Comparison of ENCODE assay signal across 8 cellular contexts in the genomic region with DNA sequence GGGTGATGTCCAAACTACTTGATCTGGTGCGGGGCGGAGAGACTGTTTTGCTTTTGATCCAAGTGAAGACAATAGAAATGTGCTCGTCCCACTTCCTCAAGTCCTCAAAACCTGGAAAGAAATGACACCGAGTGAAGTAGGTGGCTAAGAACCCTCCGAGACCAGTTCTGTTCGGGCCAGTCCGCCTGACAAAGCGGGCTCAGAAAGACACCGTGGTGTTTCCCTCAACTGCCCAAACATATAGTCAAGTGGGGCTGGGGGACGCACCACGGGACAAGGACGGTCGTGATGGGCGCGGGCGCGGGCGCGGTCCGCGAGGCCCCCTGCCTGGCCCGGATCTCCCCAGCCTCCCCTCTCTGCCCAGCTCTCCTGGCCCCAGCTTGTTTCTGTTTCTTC. TPM values are rescaled to one million over a fixed set of nuclear protein-coding genes. Genes with fewer than 3 reads are reported as not detected.
DNase-seq lines count a peak whose midpoint lies in the region; ATAC-seq and TF ChIP-seq lines count a peak whose summit lies in the region.

No MANE protein-coding gene starts in this region.

- peak overlapping the region; percentile 51; the same call in 1 of the 2 replicates for H3K14ac ChIP-seq in H9 (ENCODE audit: insufficient read depth, low read length)

- no peak overlapping the region for H3K18ac ChIP-seq in H9 (ENCODE audit: insufficient read length, low read depth, low read length)

- peaks cover 5 to 47% (median 32%) of the 10 kb centered on the region in 3 experiments; a peak in 4 of 7 replicates for H3K36me3 Mint-ChIP-seq in H9 (ENCODE audit: insufficient read depth in 1 of 3, low read depth in 3 of 3)
- peaks cover 12 to 13% of the 10 kb centered on the region in 2 donors for H3K36me3 Mint-ChIP-seq in activated T-cell treated with anti-CD3 and anti-CD28 coated beads, Interleukin-2, amount 50 U/mL, for 72 hours (ENCODE audit: insufficient read depth in 2 of 2)

- H3K9me3 Mint-ChIP-seq in H9: no peaks in the 10 kb centered on the region; a peak in 1 of 5 replicates
- no peaks in the 10 kb centered on the region for H3K9me3 Mint-ChIP-seq in activated T-cell treated with anti-CD3 and anti-CD28 coated beads, Interleukin-2, amount 50 U/mL, for 72 hours

- no peak for TF ChIP-seq EP300 in gastroesophageal sphincter (IDR thresholded peaks at IDR 0.05)

- H3K4me3 ChIP-seq in BLaER1 treated with 17β-estradiol and CSF1 and Interleukin-3, amounts not matched to agents 10 nM and 100 nM: peak overlapping the region; percentile 68 to 80 (median 72); a peak in 19 of 20 replicates
- H3K4me3 ChIP-seq in gastroesophageal sphincter: peak overlapping the region; percentile 76 to 78
- peak overlapping the region; percentile 77 to 88 (median 85) for H3K4me3 ChIP-seq in gastrocnemius medialis

- TF ChIP-seq POLR2A in gastroesophageal sphincter (IDR thresholded peaks at IDR 0.05) (peak in 1 of 2 donors; percentile 20), gastrocnemius medialis (IDR thresholded peaks at IDR 0.05) (no peak)

- peak overlapping the region; percentile 79 to 93 (median 88); a peak in 15 of 22 replicates for H3K9ac ChIP-seq in BLaER1 treated with 17β-estradiol and CSF1 and Interleukin-3, amounts not matched to agents 10 nM and 100 nM
- peak overlapping the region; percentile 73 for H3K9ac ChIP-seq in H9 (ENCODE audit: extremely low read depth, insufficient read length, low read length)

- H2BK20ac ChIP-seq in H9 (ENCODE audit: low read depth, low read length, poor library complexity, severe bottlenecking): no peak overlapping the region

- H3K27ac ChIP-seq in BLaER1 treated with 17β-estradiol and CSF1 and Interleukin-3, amounts not matched to agents 10 nM and 100 nM: no peak overlapping the region; a peak in 1 of 22 replicates
- H3K27ac ChIP-seq in H9 (ENCODE audit: insufficient read length, low read depth, low read length): no peak overlapping the region
- peak overlapping the region in 3 of 4 donors; percentile 96 for H3K27ac ChIP-seq in gastroesophageal sphincter
- H3K27ac ChIP-seq in gastrocnemius medialis: peak overlapping the region; percentile 1 to 95 (median 92)

- H3K79me2 ChIP-seq in H9 (ENCODE audit: insufficient read depth, low read length): peaks cover 11% of the 10 kb centered on the region; the same call in 1 of the 2 replicates

- H3K36me3 ChIP-seq in BLaER1 treated with 17β-estradiol and CSF1 and Interleukin-3, amounts not matched to agents 10 nM and 100 nM: no peaks in the 10 kb centered on the region
- H3K36me3 ChIP-seq in gastroesophageal sphincter: no peaks in the 10 kb centered on the region
- H3K36me3 ChIP-seq in gastrocnemius medialis: no peaks in the 10 kb centered on the region

- no peaks in the 10 kb centered on the region for H3K9me3 ChIP-seq in BLaER1 treated with 17β-estradiol and CSF1 and Interleukin-3, amounts not matched to agents 10 nM and 100 nM (replicated peaks in 1 of 11)
- no peaks in the 10 kb centered on the region for H3K9me3 ChIP-seq in H9 (ENCODE audit: control insufficient read depth, low read depth, low read length)
- H3K9me3 ChIP-seq in gastroesophageal sphincter: no peaks in the 10 kb centered on the region
- no peaks in the 10 kb centered on the region for H3K9me3 ChIP-seq in gastrocnemius medialis

- H2AK5ac ChIP-seq in H9 (ENCODE audit: insufficient read length, low read length): no peak overlapping the region

- ATAC-seq in activated T-cell treated with anti-CD3 and anti-CD28 coated beads, Interleukin-2, amount 50 U/mL, for 72 hours (replicated peaks in 1 of 2): no peak
- no peak for ATAC-seq in gastroesophageal sphincter
- no peak for ATAC-seq in gastrocnemius medialis

- DNase-seq in H9 (no peak), gastrocnemius medialis (no peak), superior temporal gyrus (ENCODE audit: extremely low spot score) (no peak), COLO829 (ENCODE audit: low spot score) (no peak)
- DNase-seq in activated T-cell treated with anti-CD3 and anti-CD28 coated beads, Interleukin-2, amount 50 U/mL, for 72 hours: peak; percentile 34 to 47
- DNase-seq in stimulated activated naive CD4-positive, alpha-beta T cell treated with Interleukin-2 at 50 U/mL for 16 hours (lab: John Stamatoyannopoulos, UW): no peak

- intact Hi-C loops in gastrocnemius medialis (cut with DNase I; ENCODE audit: low total_unique reads): loop anchor here (5.0 to 10.0 kb wide), 6 partner anchors 48 to 535 kb away; partner anchors contain the start of genes KRR1 and NAP1L1

- H3K27ac Mint-ChIP-seq in H9: peak overlapping the region in 2 of 3 experiments; percentile 74 to 91; a peak in 5 of 7 replicates
- H3K27ac Mint-ChIP-seq in activated T-cell treated with anti-CD3 and anti-CD28 coated beads, Interleukin-2, amount 50 U/mL, for 72 hours: peak overlapping the region; percentile 97

- H2BK15ac ChIP-seq in H9 (ENCODE audit: low read depth, low read length): no peak overlapping the region

- no peak overlapping the region for H4K5ac ChIP-seq in H9 (ENCODE audit: insufficient read length, low read depth, low read length)

- H3K23ac ChIP-seq in H9 (ENCODE audit: insufficient read length, low read depth, low read length): no peak overlapping the region

- peak overlapping the region; percentile 90 to 100 (median 98) for H3K4me2 ChIP-seq in BLaER1 treated with 17β-estradiol and CSF1 and Interleukin-3, amounts not matched to agents 10 nM and 100 nM
- peak overlapping the region; percentile 54 for H3K4me2 ChIP-seq in H9 (ENCODE audit: insufficient read depth, insufficient read length, low read length)

- no peak overlapping the region for H2BK12ac ChIP-seq in H9 (ENCODE audit: insufficient read length, low read depth, low read length)

- no peak for TF ChIP-seq CTCF in H9 (conservative IDR thresholded peaks at IDR 0.05)
- no peak for TF ChIP-seq CTCF in gastroesophageal sphincter (IDR thresholded peaks at IDR 0.05)
- TF ChIP-seq CTCF in gastrocnemius medialis (IDR thresholded peaks at IDR 0.05 in 4 of 5, conservative IDR thresholded peaks at IDR 0.05 in 1 of 5): no peak

- peaks cover 24 to 35% (median 29%) of the 10 kb centered on the region in 10 experiments for H3K4me1 ChIP-seq in BLaER1 treated with 17β-estradiol and CSF1 and Interleukin-3, amounts not matched to agents 10 nM and 100 nM
- H3K4me1 ChIP-seq in H9 (ENCODE audit: insufficient read depth, low read length) (peaks cover 4% of the 10 kb centered on the region; the same call in 1 of the 2 replicates), gastroesophageal sphincter (peaks cover 0 to 27% (median 0%) of the 10 kb centered on the region in 3 donors), gastrocnemius medialis (peaks cover 8 to 20% of the 10 kb centered on the region in 2 donors)

- H3K4me3 Mint-ChIP-seq in H9: peak overlapping the region; percentile 98 to 99
- peak overlapping the region; percentile 85 to 91 for H3K4me3 Mint-ChIP-seq in activated T-cell treated with anti-CD3 and anti-CD28 coated beads, Interleukin-2, amount 50 U/mL, for 72 hours

- peaks cover 40 to 44% of the 10 kb centered on the region in 2 experiments for H3K4me1 Mint-ChIP-seq in H9
- peaks cover 49% of the 10 kb centered on the region for H3K4me1 Mint-ChIP-seq in activated T-cell treated with anti-CD3 and anti-CD28 coated beads, Interleukin-2, amount 50 U/mL, for 72 hours (ENCODE audit: low read depth)

- no peak overlapping the region for H2AFZ ChIP-seq in H9 (ENCODE audit: low read length)

- peaks cover 9% of the 10 kb centered on the region for H3K23me2 ChIP-seq in H9 (ENCODE audit: insufficient read length, low read depth, low read length, poor library complexity, severe bottlenecking)

- in situ Hi-C loops in gastrocnemius medialis (cut with MboI; ENCODE audit: low sequenced_read_pairs in 4 of 4): loop anchor here (10.0 to 25.0 kb wide), 3 partner anchors 493 to 643 kb away; partner anchors contain the start of gene GLIPR1L2 (in 1 of the 4)

- H3T11ph ChIP-seq in H9 (ENCODE audit: low read length): no peak overlapping the region

- H3K56ac ChIP-seq in H9 (ENCODE audit: insufficient read length, low read depth, low read length): no peak overlapping the region

- no peak overlapping the region for H2BK5ac ChIP-seq in H9 (ENCODE audit: insufficient read length, low read length)

- no CpG with 5 or more reads among the region's 22 CpGs for WGBS in H9 (ENCODE audit: extremely low coverage, insufficient read length, low lambda C conversion rate)
- 3 to 4% methylated on average over 7 to 20 of the region's 22 CpGs for WGBS in gastroesophageal sphincter (ENCODE audit: low coverage in 1 of 2), 2 donors

- H3K27me3 Mint-ChIP-seq in H9 (ENCODE audit: low read depth): peaks cover 3% of the 10 kb centered on the region
- no peaks in the 10 kb centered on the region for H3K27me3 Mint-ChIP-seq in activated T-cell treated with anti-CD3 and anti-CD28 coated beads, Interleukin-2, amount 50 U/mL, for 72 hours (ENCODE audit: low read depth)

- H3K27me3 ChIP-seq in BLaER1 treated with 17β-estradiol and CSF1 and Interleukin-3, amounts not matched to agents 10 nM and 100 nM: peaks cover 28 to 39% (median 31%) of the 10 kb centered on the region in 11 experiments
- no peaks in the 10 kb centered on the region for H3K27me3 ChIP-seq in H9 (ENCODE audit: insufficient read depth, low read length)
- no peaks in the 10 kb centered on the region for H3K27me3 ChIP-seq in gastroesophageal sphincter
- peaks cover 0 to 40% (median 22%) of the 10 kb centered on the region in 3 donors for H3K27me3 ChIP-seq in gastrocnemius medialis

- H4K8ac ChIP-seq in H9 (replicated peaks; ENCODE audit: insufficient read length, low read depth, low read length): no peak overlapping the region

- H4K91ac ChIP-seq in H9 (ENCODE audit: insufficient read length, low read depth, low read length): no peak overlapping the region

- H2BK120ac ChIP-seq in H9 (ENCODE audit: low read depth, low read length, poor library complexity, severe bottlenecking): no peak overlapping the region

- H3K4ac ChIP-seq in H9 (ENCODE audit: low read depth, low read length): no peak overlapping the region

- H3K79me1 ChIP-seq in H9 (ENCODE audit: insufficient read depth, low read depth, low read length, poor library complexity, severe bottlenecking): no peaks in the 10 kb centered on the region

- H4K20me1 ChIP-seq in BLaER1 treated with 17β-estradiol and CSF1 and Interleukin-3, amounts not matched to agents 10 nM and 100 nM: peaks cover 0 to 22% (median 10%) of the 10 kb centered on the region in 11 experiments; a peak in 12 of 22 replicates
- no peaks in the 10 kb centered on the region for H4K20me1 ChIP-seq in H9 (ENCODE audit: control insufficient read depth, insufficient read depth, insufficient read length)

RNA-seq across cellular contexts. Expression of gene PHLDA1, which starts 1.6 kb away (rescaled TPM):
- total RNA-seq in H9 (2021): 106 TPM in 2 replicates
- 10 to 100 TPM; 19.9 to 33.6 TPM for total RNA-seq in activated T-cell treated with anti-CD3 and anti-CD28 coated beads, Interleukin-2, amount 50 U/mL, for 72 hours
- 10 to 100 TPM in 1 of 4 donors, 1 to 10 TPM in 3; 4.4 to 14.4 (median 7.6) TPM for total RNA-seq in gastroesophageal sphincter
- 10 to 100 TPM in 2 of 4 donors, 1 to 10 TPM in 2; 2.4 to 32.7 (median 7.9) TPM for total RNA-seq in gastrocnemius medialis

RNA-seq across cellular contexts. Expression of gene NAP1L1, which starts 54.5 kb away (rescaled TPM):
- 988 and 1,012 TPM in 2 replicates for total RNA-seq in H9 (2021)
- 100 to 1,000 TPM; 849 to 969 TPM for total RNA-seq in activated T-cell treated with anti-CD3 and anti-CD28 coated beads, Interleukin-2, amount 50 U/mL, for 72 hours
- total RNA-seq in gastroesophageal sphincter: 100 to 1,000 TPM; 329 to 486 (median 395) TPM
- 100 to 1,000 TPM; 336 to 660 (median 421) TPM for total RNA-seq in gastrocnemius medialis

Comparison
In these comparisons a context has a peak if more than half of its experiments do, and no peak if none do; other contexts are left out.
1. H3K27ac ChIP-seq: peak in gastroesophageal sphincter (3 of 4) and gastrocnemius medialis (4 of 4); none in BLaER1 treated with 17β-estradiol and CSF1 and Interleukin-3, amounts not matched to agents 10 nM and 100 nM (0 of 11) and H9 (single experiment).
2. DNase-seq: peak in activated T-cell treated with anti-CD3 and anti-CD28 coated beads, Interleukin-2, amount 50 U/mL, for 72 hours (2 of 2); none in H9 (single experiment), gastrocnemius medialis (0 of 2), stimulated activated naive CD4-positive, alpha-beta T cell treated with Interleukin-2 at 50 U/mL for 16 hours (single experiment), superior temporal gyrus (single experiment) and COLO829 (single experiment).
3. Peak in every context shown above with its lines, with median percentiles within 50 percentile points of each other: H3K4me3 ChIP-seq.